ENCODE assay signal across 8 cellular contexts in genomic region chrX:153946910-153947769, GRCh38. TPM values are rescaled to one million over a fixed set of nuclear protein-coding genes. Genes with fewer than 3 reads are reported as not detected.
DNase-seq lines count a peak whose midpoint lies in the region; ATAC-seq, FAIRE-seq and TF ChIP-seq lines count a peak whose summit lies in the region.

No MANE protein-coding gene starts in this region.

- H3K9me3 ChIP-seq in kidney (ENCODE audit: control insufficient read depth in 1 of 2, low read length in 2 of 2) = no peaks in the 10 kb centered on the region

- H3K4me3 ChIP-seq in kidney (ENCODE audit: low read length in 2 of 2) = no peak overlapping the region

- H3K9me3 Mint-ChIP-seq in activated B cell treated with CpG ODN at 0.5 μM for 24 hours = no peaks in the 10 kb centered on the region

- POLR2A ChIA-PET in activated B cell treated with CpG ODN at 0.5 μM for 24 hours (lab: Charles Lee) = interaction anchor here (0.6 to 18.4 kb wide), 6 partner anchors 14 to 598 kb away, joined by 3 to 305 read pairs (median 8); partner anchors contain the start of genes ARHGAP4 and HCFC1

- intact Hi-C loops in activated B cell treated with CpG ODN at 0.5 μM for 24 hours (cut with micrococcal nuclease) = loop anchor here (1.0 to 5.0 kb wide), 9 partner anchors 12 to 1005 kb away; partner anchors contain the start of genes L1CAM, NAA10, PLXNB3 and SLC6A8
- intact Hi-C loops in kidney (cut with DNase I) = no loop called here

- no peak for TF ChIP-seq POLR2A in GM18505 (IDR thresholded peaks at IDR 0.05; ENCODE audit: borderline replicate concordance, extremely low read depth, insufficient read depth, insufficient read length)

- peaks cover 0 to 17% of the 10 kb centered on the region in 2 donors for H3K4me1 ChIP-seq in kidney (ENCODE audit: control insufficient read depth in 1 of 2, insufficient read depth in 1 of 2, low read depth in 1 of 2, low read length in 2 of 2)

- peak overlapping the region in 1 of 2 donors; percentile 12 for H3K9ac ChIP-seq in kidney (ENCODE audit: low read length in 2 of 2)

- FAIRE-seq in kidney (lab: Jason Lieb, UNC) = peak; percentile 87

- peaks cover 17% of the 10 kb centered on the region for H3K4me1 Mint-ChIP-seq in activated B cell treated with CpG ODN at 0.5 μM for 24 hours

- peak overlapping the region; percentile 63 for H3K27ac Mint-ChIP-seq in activated B cell treated with CpG ODN at 0.5 μM for 24 hours

- ATAC-seq in GM18505 (IDR thresholded peaks at IDR 0.05; ENCODE audit: unreplicated experiment) = peak; percentile 66
- ATAC-seq in HG03342 (IDR thresholded peaks at IDR 0.05; ENCODE audit: unreplicated experiment) = peak; percentile 91
- peak; percentile 86 for ATAC-seq in activated B cell treated with CpG ODN at 0.5 μM for 24 hours (ENCODE audit: low read depth)

- peaks cover 32% of the 10 kb centered on the region for H3K36me3 Mint-ChIP-seq in activated B cell treated with CpG ODN at 0.5 μM for 24 hours (ENCODE audit: low read depth)

- no peaks in the 10 kb centered on the region for H3K27me3 Mint-ChIP-seq in activated B cell treated with CpG ODN at 0.5 μM for 24 hours

- H3K27ac ChIP-seq in 22Rv1 = 0 out of 2 replicates have a peak overlapping the region, but pooled peaks have one; percentile 18
- peak overlapping the region; percentile 52 for H3K27ac ChIP-seq in caudate nucleus (ENCODE audit: low read depth, low read length)
- H3K27ac ChIP-seq in kidney (ENCODE audit: low read depth in 2 of 2, low read length in 2 of 2) = no peak overlapping the region

- CTCF ChIA-PET in activated B cell treated with CpG ODN at 0.5 μM for 24 hours (lab: Charles Lee) = interaction anchor here (0.6 to 9.8 kb wide), 17 partner anchors 9 to 261 kb away, joined by 3 to 146 read pairs (median 4); partner anchors contain the start of genes ARHGAP4, HCFC1, IDH3G and PLXNB3

- DNase-seq in NCI-H226 (peak; percentile 61), activated B cell treated with CpG ODN at 0.5 μM for 24 hours (peak; percentile 63), caudate nucleus (lab: John Stamatoyannopoulos, UW) (peak in 34 of 61 donors; percentile 3 to 81 (median 36)), kidney (no peak)
- peak; percentile 76 for DNase-seq in stimulated activated CD4-positive, alpha-beta T cell treated with anti-CD3 and anti-CD28 coated beads, Interleukin-4, amount 100 ng/mL, for 1 hour

- no peak overlapping the region for H3K4me3 Mint-ChIP-seq in activated B cell treated with CpG ODN at 0.5 μM for 24 hours

- H3K36me3 ChIP-seq in kidney (ENCODE audit: control insufficient read depth in 1 of 2, insufficient read depth in 2 of 2, low read length in 2 of 2) = peaks cover 2 to 15% of the 10 kb centered on the region in 2 donors

- TF ChIP-seq CTCF in 22Rv1 (IDR thresholded peaks at IDR 0.05) = peak; percentile 90
- no peak for TF ChIP-seq CTCF in activated B cell treated with CpG ODN at 0.5 μM for 24 hours (IDR thresholded peaks at IDR 0.05)
- peak; percentile 55 for TF ChIP-seq CTCF in kidney (IDR thresholded peaks at IDR 0.05; ENCODE audit: borderline replicate concordance, extremely low read depth, insufficient read depth)

RNA-seq across cellular contexts. Expression of gene RENBP, which starts 2.7 kb away (rescaled TPM):
- total RNA-seq in activated B cell treated with CpG ODN at 0.5 μM for 24 hours (14.5 and 20.2 TPM in 2 replicates), kidney (22.9 TPM)
- 78.2 TPM for polyA plus RNA-seq in kidney (ENCODE audit: insufficient read depth, low read depth, low replicate concordance)

RNA-seq across cellular contexts. Expression of gene NAA10, which starts 12.3 kb away (rescaled TPM):
- 94.8 and 109 TPM in 2 replicates for total RNA-seq in activated B cell treated with CpG ODN at 0.5 μM for 24 hours
- total RNA-seq in kidney = 79.3 TPM
- 120 TPM for polyA plus RNA-seq in kidney (ENCODE audit: insufficient read depth, low read depth, low replicate concordance)

RNA-seq across cellular contexts. Expression of gene ARHGAP4, which starts 21.1 kb away (rescaled TPM):
- total RNA-seq in activated B cell treated with CpG ODN at 0.5 μM for 24 hours (151 and 158 TPM in 2 replicates), kidney (73.0 TPM)
- 38.3 TPM for polyA plus RNA-seq in kidney (ENCODE audit: insufficient read depth, low read depth, low replicate concordance)

RNA-seq across cellular contexts. Expression of gene HCFC1, which starts 24.5 kb away (rescaled TPM):
- total RNA-seq in activated B cell treated with CpG ODN at 0.5 μM for 24 hours (72.5 and 79.4 TPM in 2 replicates), kidney (54.6 TPM)
- polyA plus RNA-seq in kidney (ENCODE audit: insufficient read depth, low read depth, low replicate concordance) = 13.5 TPM

RNA-seq across cellular contexts. Expression of gene TMEM187, which starts 25.4 kb away (rescaled TPM):
- total RNA-seq in activated B cell treated with CpG ODN at 0.5 μM for 24 hours (2.0 and 2.9 TPM in 2 replicates), kidney (9.6 TPM)
- polyA plus RNA-seq in kidney (ENCODE audit: insufficient read depth, low read depth, low replicate concordance) = 12.4 TPM

Comparison
In these comparisons a context has a peak if more than half of its experiments do, and no peak if none do; other contexts are left out.
1. H3K27ac ChIP-seq: peak in 22Rv1 (single experiment) and caudate nucleus (single experiment); none in kidney (0 of 2).
2. Peak in every context shown above with its lines, with median percentiles within 50 percentile points of each other: ATAC-seq.